ENCODE assay signal across 8 cellular contexts in genomic region chr1:86773331-86774288, GRCh38.
DNase-seq lines count a peak whose midpoint lies in the region; ATAC-seq and TF ChIP-seq lines count a peak whose summit lies in the region.

No MANE protein-coding gene starts in this region.

- DNase-seq in activated naive CD4-positive, alpha-beta T cell treated with anti-CD3 and anti-CD28 coated beads for 36 hours: no peak
- no peak for DNase-seq in activated naive CD4-positive, alpha-beta T cell (lab: John Stamatoyannopoulos, UW)
- peak; percentile 55 for DNase-seq in MV-4-11 (lab: John Stamatoyannopoulos, UW)
- DNase-seq in endodermal cell: no peak
- DNase-seq in stimulated activated naive B cell treated with anti-CD40 and anti-IgM and Interleukin-4, amounts not matched to agents 10 μg/mL and 1 μg/mL and 100 μg/mL, for 72 hours: no peak
- no peak for DNase-seq in A172 (ENCODE audit: low spot score)
- no peak for DNase-seq in SIG-M5 treated with dmso at 0.1 percent for 504 hours (lab: John Stamatoyannopoulos, UW; ENCODE audit: unreplicated experiment)

- H3K4me1 ChIP-seq in endodermal cell (ENCODE audit: control insufficient read depth, insufficient read depth, low read length): peaks cover 17% of the 10 kb centered on the region

- no peak overlapping the region for H3K9ac ChIP-seq in endodermal cell (ENCODE audit: extremely low read depth, low read length, poor library complexity, severe bottlenecking)

- H3K4me3 ChIP-seq in endodermal cell (ENCODE audit: low read length): peak overlapping the region; percentile 1

- H3K9me3 Mint-ChIP-seq in activated naive CD4-positive, alpha-beta T cell treated with anti-CD3 and anti-CD28 coated beads for 36 hours: no peaks in the 10 kb centered on the region
- no peaks in the 10 kb centered on the region for H3K9me3 Mint-ChIP-seq in endodermal cell
- H3K9me3 Mint-ChIP-seq in stimulated activated naive B cell treated with anti-CD40 and anti-IgM and Interleukin-4, amounts not matched to agents 10 μg/mL and 1 μg/mL and 100 μg/mL, for 72 hours: no peaks in the 10 kb centered on the region

- peak overlapping the region; percentile 7 for H3K4me3 Mint-ChIP-seq in activated naive CD4-positive, alpha-beta T cell treated with anti-CD3 and anti-CD28 coated beads for 36 hours
- H3K4me3 Mint-ChIP-seq in endodermal cell: peak overlapping the region; percentile 21
- peak overlapping the region; percentile 23 to 31 for H3K4me3 Mint-ChIP-seq in stimulated activated naive B cell treated with anti-CD40 and anti-IgM and Interleukin-4, amounts not matched to agents 10 μg/mL and 1 μg/mL and 100 μg/mL, for 72 hours

- CTCF ChIA-PET in activated naive CD4-positive, alpha-beta T cell treated with anti-CD3 and anti-CD28 coated beads for 36 hours (lab: Charles Lee): interaction anchor here (0.7 to 1.8 kb wide), 3 partner anchors 20 to 346 kb away, joined by 3 to 6 read pairs (median 3); no protein-coding TSS in a partner anchor

- H3K27ac Mint-ChIP-seq in activated naive CD4-positive, alpha-beta T cell treated with anti-CD3 and anti-CD28 coated beads for 36 hours: peak overlapping the region; percentile 17
- no peak overlapping the region for H3K27ac Mint-ChIP-seq in endodermal cell
- H3K27ac Mint-ChIP-seq in stimulated activated naive B cell treated with anti-CD40 and anti-IgM and Interleukin-4, amounts not matched to agents 10 μg/mL and 1 μg/mL and 100 μg/mL, for 72 hours: peak overlapping the region; percentile 81

- H3K9me3 ChIP-seq in endodermal cell (ENCODE audit: control insufficient read depth, low read length): no peaks in the 10 kb centered on the region

- intact Hi-C loops in activated naive CD4-positive, alpha-beta T cell treated with anti-CD3 and anti-CD28 coated beads for 36 hours (cut with micrococcal nuclease): loop anchor here (1.0 to 5.0 kb wide), 5 partner anchors 33 to 559 kb away; partner anchors contain the start of genes HS2ST1, SELENOF and SH3GLB1

- 69% methylated on average over 5 of the region's 5 CpGs; no CpG with 5 or more reads in 1 of the 2 experiments for WGBS in endodermal cell (ENCODE audit: insufficient coverage in 1 of 2, insufficient read length in 1 of 2), 2 experiments

- H3K36me3 Mint-ChIP-seq in activated naive CD4-positive, alpha-beta T cell treated with anti-CD3 and anti-CD28 coated beads for 36 hours (ENCODE audit: low read depth): no peaks in the 10 kb centered on the region
- no peaks in the 10 kb centered on the region for H3K36me3 Mint-ChIP-seq in endodermal cell (ENCODE audit: low read depth)
- H3K36me3 Mint-ChIP-seq in stimulated activated naive B cell treated with anti-CD40 and anti-IgM and Interleukin-4, amounts not matched to agents 10 μg/mL and 1 μg/mL and 100 μg/mL, for 72 hours: no peaks in the 10 kb centered on the region

- H3K27ac ChIP-seq in endodermal cell (ENCODE audit: low read depth, low read length): no peak overlapping the region

- TF ChIP-seq CTCF in endodermal cell (conservative IDR thresholded peaks at IDR 0.05): no peak

- H3K27me3 Mint-ChIP-seq in activated naive CD4-positive, alpha-beta T cell treated with anti-CD3 and anti-CD28 coated beads for 36 hours (ENCODE audit: low read depth): no peaks in the 10 kb centered on the region
- no peaks in the 10 kb centered on the region for H3K27me3 Mint-ChIP-seq in endodermal cell (ENCODE audit: insufficient read depth)
- no peaks in the 10 kb centered on the region for H3K27me3 Mint-ChIP-seq in stimulated activated naive B cell treated with anti-CD40 and anti-IgM and Interleukin-4, amounts not matched to agents 10 μg/mL and 1 μg/mL and 100 μg/mL, for 72 hours

- H3K4me1 Mint-ChIP-seq in activated naive CD4-positive, alpha-beta T cell treated with anti-CD3 and anti-CD28 coated beads for 36 hours (ENCODE audit: low read depth): peaks cover 15% of the 10 kb centered on the region
- H3K4me1 Mint-ChIP-seq in endodermal cell: peaks cover 43% of the 10 kb centered on the region
- peaks cover 15 to 18% of the 10 kb centered on the region in 2 donors for H3K4me1 Mint-ChIP-seq in stimulated activated naive B cell treated with anti-CD40 and anti-IgM and Interleukin-4, amounts not matched to agents 10 μg/mL and 1 μg/mL and 100 μg/mL, for 72 hours

- no peaks in the 10 kb centered on the region for H3K27me3 ChIP-seq in endodermal cell (ENCODE audit: control insufficient read depth, insufficient read depth, low read length, poor library complexity, severe bottlenecking)

- no peak for ATAC-seq in stimulated activated naive B cell treated with anti-CD40 and anti-IgM and Interleukin-4, amounts not matched to agents 10 μg/mL and 1 μg/mL and 100 μg/mL, for 72 hours (replicated peaks)
- ATAC-seq in HG03025 (IDR thresholded peaks at IDR 0.05; ENCODE audit: low FRiP score, unreplicated experiment): no peak

- no peaks in the 10 kb centered on the region for H3K36me3 ChIP-seq in endodermal cell (ENCODE audit: control insufficient read depth, insufficient read depth, low read length)
